In the genomic region with DNA sequence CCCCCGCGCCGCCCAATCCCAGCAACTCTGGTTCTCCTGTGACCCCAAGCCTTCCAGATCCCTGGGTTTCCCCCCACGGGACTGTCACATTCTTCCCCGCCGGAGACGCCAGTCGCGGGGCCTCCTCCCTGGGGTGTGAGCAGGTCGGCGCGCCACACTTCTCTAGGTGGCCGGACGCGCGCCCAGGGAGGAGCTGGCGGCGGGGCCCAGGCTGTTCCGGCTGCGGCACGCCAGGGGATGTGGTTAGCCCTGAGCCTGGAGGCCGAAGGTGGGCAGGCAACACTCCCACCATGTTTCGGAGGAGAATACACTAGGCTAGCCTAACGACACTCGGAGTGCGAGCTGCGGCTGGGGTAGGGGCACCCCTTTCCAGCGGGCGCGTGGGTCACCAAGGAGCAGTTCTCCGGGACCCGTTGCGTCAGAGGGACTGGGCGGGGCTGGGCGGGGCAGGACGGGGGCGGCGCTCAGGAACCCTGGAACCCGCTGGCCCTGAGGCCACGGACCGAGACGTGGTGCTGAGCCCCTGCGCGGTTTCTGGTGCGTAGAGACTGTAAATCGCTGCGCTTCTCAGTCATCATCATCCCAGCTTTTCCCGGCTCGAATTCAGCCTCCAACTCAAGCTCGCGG, we compare ENCODE assay signal across 9 cellular contexts. TPM values are rescaled to one million over a fixed set of nuclear protein-coding genes. Genes with fewer than 3 reads are reported as not detected.
DNase-seq lines count a peak whose midpoint lies in the region; ATAC-seq, FAIRE-seq and TF ChIP-seq lines count a peak whose summit lies in the region.
"Had no signal": no experiment of that assay in that cellular context is flagged by ENCODE, and none has a peak within 500 bp of the region (broad histone marks: within the 10 kb centered on the region; RNA-seq: fewer than 3 reads in every experiment).

TSS of gene SLC27A6 (plus strand) at position 478 of the 627 bp plus-strand sequence. CDS start 650 bp downstream, outside the sequence.

- H3K27ac Mint-ChIP-seq in astrocyte (ENCODE audit: unreplicated experiment), result no peak within 1 kb of the TSS

- H3K4me1 ChIP-seq in astrocyte (ENCODE audit: insufficient read depth, low read length), result no peaks in the 10 kb centered on the region
- peaks cover 3% of the 10 kb centered on the region for H3K4me1 ChIP-seq in iPS-15b (ENCODE audit: control insufficient read depth, insufficient read depth, low read length)
- H3K4me1 ChIP-seq in thoracic aorta (ENCODE audit: control insufficient read depth in 1 of 2, low read depth in 2 of 2), result no peaks in the 10 kb centered on the region

- no peaks in the 10 kb centered on the region for H3K36me3 Mint-ChIP-seq in astrocyte (ENCODE audit: low read depth, unreplicated experiment)

- no peak for TF ChIP-seq CTCF in astrocyte (IDR thresholded peaks at IDR 0.05; ENCODE audit: insufficient read depth, low read depth, low read length)
- no peak for TF ChIP-seq CTCF in thoracic aorta (IDR thresholded peaks at IDR 0.05)

- H3K27me3 ChIP-seq in astrocyte (ENCODE audit: insufficient read depth, low read length) (peaks cover 4% of the 10 kb centered on the region), iPS-15b (ENCODE audit: control insufficient read depth, insufficient read depth, low read length) (peaks cover 29% of the 10 kb centered on the region), thoracic aorta (replicated peaks; ENCODE audit: insufficient read depth) (no peaks in the 10 kb centered on the region)

- peak within 1 kb of the TSS; percentile 84 for H2AFZ ChIP-seq in astrocyte (ENCODE audit: low read depth, low read length)

- H3K9me3 ChIP-seq in astrocyte (ENCODE audit: insufficient read depth, low read depth, low read length), result no peaks in the 10 kb centered on the region
- H3K9me3 ChIP-seq in iPS-15b (ENCODE audit: control insufficient read depth, insufficient read depth, low read length), result no peaks in the 10 kb centered on the region
- no peaks in the 10 kb centered on the region for H3K9me3 ChIP-seq in thoracic aorta

- H3K9ac ChIP-seq in astrocyte (ENCODE audit: low read length), result no peak within 1 kb of the TSS
- H3K9ac ChIP-seq in iPS-15b (ENCODE audit: low read depth, low read length), result no peak within 1 kb of the TSS

- no peaks in the 10 kb centered on the region for H3K4me1 Mint-ChIP-seq in astrocyte (ENCODE audit: low read depth, unreplicated experiment)

- peak within 1 kb of the TSS; percentile 56 for H3K4me3 ChIP-seq in astrocyte (ENCODE audit: insufficient read depth, low read depth, low read length)
- H3K4me3 ChIP-seq in iPS-15b (ENCODE audit: low read depth, low read length), result peak within 1 kb of the TSS; percentile 88
- peak within 1 kb of the TSS; percentile 7 for H3K4me3 ChIP-seq in thoracic aorta

- H3K27ac ChIP-seq in astrocyte (ENCODE audit: low read depth, low read length) (no peak within 1 kb of the TSS), thoracic aorta (no peak within 1 kb of the TSS)
- H3K27ac ChIP-seq: 22Rv1 had no signal

- no peak for ATAC-seq in thoracic aorta (ENCODE audit: insufficient number of reproducible peaks, low FRiP score, low read depth)

- DNase-seq in DMS 273 (lab: John Stamatoyannopoulos, UW; ENCODE audit: unreplicated experiment) (peak; percentile 30), DMS 273 treated with DMSO at 0.1 percent for 48 hours (lab: John Stamatoyannopoulos, UW) (no peak), astrocyte (ENCODE audit: low read depth) (no peak), thoracic aorta (ENCODE audit: low spot score) (no peak), cerebellar cortex (ENCODE audit: low spot score) (no peak), NCI-H2196 treated with DMSO at 0.1 percent for 48 hours (lab: John Stamatoyannopoulos, UW; ENCODE audit: unreplicated experiment) (no peak)
- DNase-seq in stimulated activated CD4-positive, alpha-beta T cell treated with anti-CD3 and anti-CD28 coated beads, Interleukin-4, amount 100 ng/mL, for 4 hours, result no peak

- H3K27me3 Mint-ChIP-seq in astrocyte (ENCODE audit: low read depth, unreplicated experiment), result peaks cover 34% of the 10 kb centered on the region

- FAIRE-seq in astrocyte (lab: Jason Lieb, UNC), result no peak

- H3K9me3 Mint-ChIP-seq in astrocyte (ENCODE audit: unreplicated experiment), result peaks cover 16% of the 10 kb centered on the region

- peak within 1 kb of the TSS; percentile 87 for H3K4me2 ChIP-seq in astrocyte (ENCODE audit: low read length)

- peak within 1 kb of the TSS; percentile 75 for H3K4me3 Mint-ChIP-seq in astrocyte (ENCODE audit: unreplicated experiment)

- no peaks in the 10 kb centered on the region for H4K20me1 ChIP-seq in astrocyte (ENCODE audit: insufficient read depth, low read length)

- H3K36me3 ChIP-seq in astrocyte (ENCODE audit: insufficient read depth, low read length), result no peaks in the 10 kb centered on the region
- H3K36me3 ChIP-seq in iPS-15b (ENCODE audit: control insufficient read depth, insufficient read depth, low read length), result no peaks in the 10 kb centered on the region
- no peaks in the 10 kb centered on the region for H3K36me3 ChIP-seq in thoracic aorta

- no peaks in the 10 kb centered on the region for H3K79me2 ChIP-seq in astrocyte (ENCODE audit: insufficient read depth, low read length)

RNA-seq across cellular contexts. Expression of gene SLC27A6, which starts in this region (rescaled TPM):
- total RNA-seq in astrocyte (0.17 and 0.39 TPM in 2 replicates), thoracic aorta (under 1 TPM in 1 of 2 donors, not detected in 1; 0.21 TPM)

Comparison
In these comparisons a context has a peak if more than half of its experiments do, and no peak if none do; other contexts are left out.
1. H3K4me3 ChIP-seq: peak in every context shown above with its lines; median percentile 88 in iPS-15b; 56 in astrocyte; 7 in thoracic aorta.